ENCODE assay signal across 15 cellular contexts in genomic region chr9:132201780-132202703, GRCh38. TPM values are rescaled to one million over a fixed set of nuclear protein-coding genes. Genes with fewer than 3 reads are reported as not detected.
DNase-seq lines count a peak whose midpoint lies in the region; ATAC-seq and TF ChIP-seq lines count a peak whose summit lies in the region.
"Had no signal": no experiment of that assay in that cellular context is flagged by ENCODE, and none has a peak within 500 bp of the region (broad histone marks: within the 10 kb centered on the region; RNA-seq: fewer than 3 reads in every experiment).

No MANE protein-coding gene starts in this region.

- H3K36me3 Mint-ChIP-seq in endodermal cell (ENCODE audit: low read depth) (peaks cover 12% of the 10 kb centered on the region), T-helper 17 cell (ENCODE audit: low read depth) (no peaks in the 10 kb centered on the region)
- no peaks in the 10 kb centered on the region for H3K36me3 Mint-ChIP-seq in activated CD8-positive, alpha-beta T cell treated with anti-CD3 and anti-CD28 coated beads, Interleukin-2, amount 10 ng/mL, durations not matched to agents 7 days and 5 days (ENCODE audit: low read depth)

- H3K36me3 ChIP-seq in A673 (ENCODE audit: insufficient read depth, low read length, poor library complexity, severe bottlenecking) (no peaks in the 10 kb centered on the region), HEK293 (ENCODE audit: control insufficient read depth in 2 of 2, insufficient read depth in 1 of 2, low read length in 2 of 2) (no peaks in the 10 kb centered on the region), OCI-LY1 (ENCODE audit: insufficient read depth, low read length) (no peaks in the 10 kb centered on the region), endodermal cell (ENCODE audit: control insufficient read depth, insufficient read depth, low read length) (no peaks in the 10 kb centered on the region)
- H3K36me3 ChIP-seq: heart left ventricle had no signal

- H3K27ac ChIP-seq in A673 (ENCODE audit: low read depth, low read length, poor library complexity, severe bottlenecking) = no peak overlapping the region
- H3K27ac ChIP-seq in HEK293 (ENCODE audit: extremely low read depth, low read depth, low read length) = no peak overlapping the region
- H3K27ac ChIP-seq in OCI-LY1 (ENCODE audit: low read depth, low read length, poor library complexity, severe bottlenecking) = no peak overlapping the region
- no peak overlapping the region for H3K27ac ChIP-seq in endodermal cell (ENCODE audit: low read depth, low read length)
- H3K27ac ChIP-seq: heart left ventricle, neutrophil had no signal

- no peaks in the 10 kb centered on the region for H4K20me1 ChIP-seq in OCI-LY1 (ENCODE audit: insufficient read depth, low read length)

- intact Hi-C loops in A673 (cut with micrococcal nuclease; ENCODE audit: unreplicated experiment) = no loop called here

- H3K4me2 ChIP-seq in OCI-LY1 (ENCODE audit: low read length) = no peak overlapping the region

- H3K4me3 Mint-ChIP-seq in endodermal cell = no peak overlapping the region
- no peak overlapping the region for H3K4me3 Mint-ChIP-seq in T-helper 17 cell
- no peak overlapping the region for H3K4me3 Mint-ChIP-seq in activated CD8-positive, alpha-beta T cell treated with anti-CD3 and anti-CD28 coated beads, Interleukin-2, amount 10 ng/mL, durations not matched to agents 7 days and 5 days

- CTCF ChIA-PET in A673 (lab: Charles Lee) (interaction anchor here (0.5 to 1.3 kb wide), 3 partner anchors 12 to 412 kb away, joined by 3 to 7 read pairs (median 3); no protein-coding TSS in a partner anchor), HEK293 (lab: Yijun Ruan, JAX) (interaction anchor here (0.7 to 3.2 kb wide), 4 partner anchors 11 to 34 kb away, joined by 3 to 13 read pairs (median 9); no protein-coding TSS in a partner anchor)
- CTCF ChIA-PET in activated CD8-positive, alpha-beta T cell treated with anti-CD3 and anti-CD28 coated beads, Interleukin-2, amount 10 ng/mL, durations not matched to agents 7 days and 5 days (lab: Charles Lee) = interaction anchor here (1.3 to 2.0 kb wide), 2 partner anchors 32 to 34 kb away, joined by 6 to 7 read pairs; no protein-coding TSS in a partner anchor

- no peak overlapping the region for H3K4me3 ChIP-seq in A673 (ENCODE audit: low read depth, low read length, poor library complexity, severe bottlenecking)
- no peak overlapping the region for H3K4me3 ChIP-seq in HEK293 (ENCODE audit: low read depth, low read length)
- H3K4me3 ChIP-seq in OCI-LY1 (ENCODE audit: low read depth, low read length, poor library complexity, severe bottlenecking) = no peak overlapping the region
- H3K4me3 ChIP-seq in endodermal cell (ENCODE audit: low read length) = no peak overlapping the region
- H3K4me3 ChIP-seq: heart left ventricle had no signal

- H3K4me1 Mint-ChIP-seq in endodermal cell (peaks cover 2% of the 10 kb centered on the region), T-helper 17 cell (no peaks in the 10 kb centered on the region)
- no peaks in the 10 kb centered on the region for H3K4me1 Mint-ChIP-seq in activated CD8-positive, alpha-beta T cell treated with anti-CD3 and anti-CD28 coated beads, Interleukin-2, amount 10 ng/mL, durations not matched to agents 7 days and 5 days (ENCODE audit: low read depth)

- TF ChIP-seq CTCF in A673 (conservative IDR thresholded peaks at IDR 0.05; ENCODE audit: low read depth, low read length) = peak; percentile 46; the same call in 1 of the 2 replicates
- no peak for TF ChIP-seq CTCF in HEK293 (tag by site-specific recombination; IDR thresholded peaks at IDR 0.05)
- TF ChIP-seq CTCF in OCI-LY1 (IDR thresholded peaks at IDR 0.05; ENCODE audit: low read length) = peak; percentile 25; the same call in 1 of the 2 replicates
- no peak for TF ChIP-seq CTCF in endodermal cell (conservative IDR thresholded peaks at IDR 0.05)

- H3K9ac ChIP-seq in OCI-LY1 (ENCODE audit: low read length) = no peak overlapping the region
- H3K9ac ChIP-seq in endodermal cell (ENCODE audit: extremely low read depth, low read length, poor library complexity, severe bottlenecking) = no peak overlapping the region

- peaks cover 13% of the 10 kb centered on the region for H3K9me3 Mint-ChIP-seq in endodermal cell
- H3K9me3 Mint-ChIP-seq in activated CD8-positive, alpha-beta T cell treated with anti-CD3 and anti-CD28 coated beads, Interleukin-2, amount 10 ng/mL, durations not matched to agents 7 days and 5 days (ENCODE audit: insufficient read depth) = no peaks in the 10 kb centered on the region

- no peak overlapping the region for H2AFZ ChIP-seq in OCI-LY1 (ENCODE audit: low read length)

- DNase-seq in A673 (ENCODE audit: low spot score) = no peak
- peak; percentile 76 for DNase-seq in endodermal cell
- no peak for DNase-seq in T-helper 17 cell
- no peak for DNase-seq in islet precursor cell
- no peak for DNase-seq in activated CD8-positive, alpha-beta T cell treated with anti-CD3 and anti-CD28 coated beads, Interleukin-2, amount 10 ng/mL, durations not matched to agents 7 days and 5 days
- DNase-seq: activated CD4-positive, alpha-beta T cell treated with anti-CD3 and anti-CD28 coated beads for 1 hour; AML-193; GOT3; kidney glomerular epithelial cell; RPMI8226 had no signal

- no peaks in the 10 kb centered on the region for H3K9me2 ChIP-seq in OCI-LY1 (ENCODE audit: low read depth, low read length)

- BruUV-seq in A673 (replicated peaks; lab: Mats Ljungman, UMichigan) = no TSS peak

- no peak for ATAC-seq in T-helper 17 cell
- ATAC-seq in HG03571 (IDR thresholded peaks at IDR 0.05; ENCODE audit: unreplicated experiment) = no peak
- ATAC-seq in activated CD8-positive, alpha-beta T cell treated with anti-CD3 and anti-CD28 coated beads, Interleukin-2, amount 10 ng/mL, durations not matched to agents 7 days and 5 days = no peak
- ATAC-seq: heart left ventricle had no signal

- POLR2A ChIA-PET in A673 (lab: Charles Lee; ENCODE audit: low non-redundant PET) (no interaction called here), HEK293 (lab: Yijun Ruan, JAX) (interaction anchor here (1.2 kb wide), 2 partner anchors 12 to 13 kb away, joined by 3 read pairs; no protein-coding TSS in a partner anchor)
- POLR2A ChIA-PET in activated CD8-positive, alpha-beta T cell treated with anti-CD3 and anti-CD28 coated beads, Interleukin-2, amount 10 ng/mL, durations not matched to agents 7 days and 5 days (lab: Charles Lee) = no interaction called here

- H3K79me2 ChIP-seq in OCI-LY1 (ENCODE audit: insufficient read depth, low read length) = no peaks in the 10 kb centered on the region

- H3K27me3 Mint-ChIP-seq in endodermal cell (ENCODE audit: insufficient read depth) = no peaks in the 10 kb centered on the region
- peaks cover 35% of the 10 kb centered on the region for H3K27me3 Mint-ChIP-seq in T-helper 17 cell
- H3K27me3 Mint-ChIP-seq in activated CD8-positive, alpha-beta T cell treated with anti-CD3 and anti-CD28 coated beads, Interleukin-2, amount 10 ng/mL, durations not matched to agents 7 days and 5 days (ENCODE audit: low read depth) = peaks cover 6% of the 10 kb centered on the region

- no peaks in the 10 kb centered on the region for H3K4me1 ChIP-seq in A673 (ENCODE audit: insufficient read depth, low read length, poor library complexity, severe bottlenecking)
- H3K4me1 ChIP-seq in HEK293 (ENCODE audit: control insufficient read depth, insufficient read depth, low read length) = 0 out of 2 replicates have a peak, but pooled peaks cover 3% of the 10 kb centered on the region
- no peaks in the 10 kb centered on the region for H3K4me1 ChIP-seq in OCI-LY1 (ENCODE audit: insufficient read depth, low read length, severe bottlenecking)
- no peaks in the 10 kb centered on the region for H3K4me1 ChIP-seq in endodermal cell (ENCODE audit: control insufficient read depth, insufficient read depth, low read length)

- H3K27ac Mint-ChIP-seq in endodermal cell (no peak overlapping the region), T-helper 17 cell (no peak overlapping the region)
- H3K27ac Mint-ChIP-seq in activated CD8-positive, alpha-beta T cell treated with anti-CD3 and anti-CD28 coated beads, Interleukin-2, amount 10 ng/mL, durations not matched to agents 7 days and 5 days = no peak overlapping the region

- no peaks in the 10 kb centered on the region for H3F3A ChIP-seq in OCI-LY1 (ENCODE audit: insufficient read depth, low read length)

- H3K9me3 ChIP-seq in A673 (ENCODE audit: low read depth, low read length, poor library complexity, severe bottlenecking) = no peaks in the 10 kb centered on the region
- H3K9me3 ChIP-seq in HEK293 (ENCODE audit: control insufficient read depth, insufficient read depth, low read depth, low read length) = no peaks in the 10 kb centered on the region
- no peaks in the 10 kb centered on the region for H3K9me3 ChIP-seq in OCI-LY1 (ENCODE audit: low read length)
- H3K9me3 ChIP-seq in endodermal cell (ENCODE audit: control insufficient read depth, low read length) = no peaks in the 10 kb centered on the region
- no peaks in the 10 kb centered on the region for H3K9me3 ChIP-seq in T-helper 17 cell (ENCODE audit: control insufficient read depth, low read length, poor library complexity, severe bottlenecking)
- H3K9me3 ChIP-seq: neutrophil had no signal

- H3K27me3 ChIP-seq in A673 (replicated peaks; ENCODE audit: insufficient read depth, low read depth, low read length, poor library complexity) (no peaks in the 10 kb centered on the region), OCI-LY1 (ENCODE audit: insufficient read depth, low read length) (peaks cover 19% of the 10 kb centered on the region; the same call in 1 of the 2 replicates), endodermal cell (ENCODE audit: control insufficient read depth, insufficient read depth, low read length, poor library complexity, severe bottlenecking) (no peaks in the 10 kb centered on the region)
- H3K27me3 ChIP-seq: neutrophil had no signal

- WGBS in endodermal cell (ENCODE audit: insufficient coverage in 1 of 2, insufficient read length in 1 of 2), 2 experiments = 61 to 64% methylated on average over 5 to 21 of the region's 21 CpGs

TF ChIP-seq in HEK293, 187 proteins besides CTCF, POLR2A, EP300 and RAD21 (continues in another document):
- TF ChIP-seq GLIS1 (tag by site-specific recombination; IDR thresholded peaks at IDR 0.05) (peak; percentile 98), ZNF561 (tag by site-specific recombination; IDR thresholded peaks at IDR 0.05; ENCODE audit: borderline replicate concordance) (no peak)

RNA-seq across cellular contexts. Expression of gene NTNG2, which starts 40.2 kb away (rescaled TPM):
- 1.5 and 3.0 TPM in 2 replicates for total RNA-seq in A673 (2021)
- total RNA-seq in endodermal cell = 1 to 10 TPM; 1.3 TPM
- polyA plus RNA-seq in endodermal cell (2013, experiment 1 of 2) = 2.8 TPM
- polyA plus RNA-seq in endodermal cell (2013, experiment 2 of 2) = 2.3 TPM
- total RNA-seq in T-helper 17 cell = 1 to 10 TPM; 3.3 to 3.6 TPM
- 1 to 10 TPM; 3.8 to 4.8 TPM for total RNA-seq in activated CD8-positive, alpha-beta T cell treated with anti-CD3 and anti-CD28 coated beads, Interleukin-2, amount 10 ng/mL, durations not matched to agents 7 days and 5 days

Comparison
In these comparisons a context has a peak if more than half of its experiments do, and no peak if none do; other contexts are left out.
1. CTCF ChIP-seq: peak in A673 (single experiment) and OCI-LY1 (single experiment); none in HEK293 (single experiment) and endodermal cell (single experiment).